ENCODE assay signal across 33 cellular contexts in the genomic region with DNA sequence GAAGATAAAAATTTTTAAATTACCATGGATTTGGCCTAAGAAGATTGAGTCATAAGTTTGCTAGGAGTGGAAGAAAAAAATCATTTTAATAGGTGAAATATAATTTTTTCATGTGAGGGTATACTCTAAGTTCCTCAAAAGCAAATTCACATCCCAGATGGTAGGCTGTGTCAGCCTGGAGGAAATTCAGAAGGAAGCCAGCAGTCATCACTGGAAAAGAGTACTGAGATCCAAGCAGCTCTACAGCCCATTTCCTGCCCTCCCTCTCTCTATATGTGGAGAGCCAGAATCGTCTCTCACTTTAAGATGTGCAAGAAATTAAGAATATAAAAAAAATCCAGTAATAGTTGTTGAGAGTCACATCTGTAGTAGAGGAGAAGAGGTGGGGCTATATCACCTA.
"Had no signal": no experiment of that assay in that cellular context is flagged by ENCODE, and none has a peak within 500 bp of the region (broad histone marks: within the 10 kb centered on the region; RNA-seq: fewer than 3 reads in every experiment).

No MANE protein-coding gene starts in this region.

- H2AFZ ChIP-seq: hepatocyte had no signal

- H3K27ac ChIP-seq: adrenal gland, body of pancreas, esophagus muscularis mucosa, foreskin keratinocyte, gastrocnemius medialis, heart left ventricle, hepatocyte had no signal

- H3K4me1 ChIP-seq: adrenal gland, esophagus muscularis mucosa, foreskin keratinocyte, gastrocnemius medialis, heart left ventricle had no signal

- H3K27ac Mint-ChIP-seq: activated CD4-positive, alpha-beta memory T cell treated with anti-CD3 and anti-CD28 coated beads, Interleukin-2, amount 10 ng/mL, durations not matched to agents 7 days and 5 days; activated CD4-positive, alpha-beta T cell treated with anti-CD3 and anti-CD28 coated beads for 36 hours; activated CD4-positive, alpha-beta T cell treated with anti-CD3 and anti-CD28 coated beads, Interleukin-2, amount 10 ng/mL, durations not matched to agents 24 days and 14 days; activated naive CD4-positive, alpha-beta T cell treated with anti-CD3 and anti-CD28 coated beads for 36 hours; activated naive CD4-positive, alpha-beta T cell treated with anti-CD3 and anti-CD28 coated beads, Interleukin-2, amount 50 U/mL, for 24 hours; activated naive CD8-positive, alpha-beta T cell treated with anti-CD3 and anti-CD28 coated beads for 36 hours; activated naive CD8-positive, alpha-beta T cell treated with anti-CD3 and anti-CD28 coated beads, Interleukin-2, amount 50 U/mL, for 24 hours; activated T-helper 1 cell treated with anti-CD3 and anti-CD28 coated beads, Interleukin-12 subunit alpha, Interleukin-12 subunit beta, Interleukin-2, Interleukin-4 antibody, amounts not matched to agents 30 ng/mL and 10 ng/mL and 1 ng/mL, durations not matched to agents 14 hours and 24 hours and 36 hours; activated T-helper 2 cell treated with anti-CD3 and anti-CD28 coated beads, Interferon-gamma antibody, Interleukin-2, Interleukin-4, amounts not matched to agents 10 μg/mL and 5 μg/mL and 100 μg/mL, durations not matched to agents 14 hours and 24 hours and 36 hours; effector memory CD8-positive, alpha-beta T cell had no signal

- H3K27me3 ChIP-seq: adrenal gland, body of pancreas, esophagus muscularis mucosa, foreskin keratinocyte, gastrocnemius medialis, heart left ventricle, hepatocyte had no signal

- H3K36me3 Mint-ChIP-seq: activated naive CD4-positive, alpha-beta T cell treated with anti-CD3 and anti-CD28 coated beads, Interleukin-2, amount 50 U/mL, for 24 hours; activated naive CD8-positive, alpha-beta T cell treated with anti-CD3 and anti-CD28 coated beads for 36 hours had no signal

- H3K4me3 ChIP-seq: adrenal gland, body of pancreas, esophagus muscularis mucosa, gastrocnemius medialis, heart left ventricle, hepatocyte had no signal

- H3K4me2 ChIP-seq: hepatocyte had no signal

- H3K9me3 ChIP-seq: body of pancreas, esophagus muscularis mucosa, gastrocnemius medialis had no signal

- H3K79me2 ChIP-seq: hepatocyte had no signal

- H3K4me1 Mint-ChIP-seq: activated CD4-positive, alpha-beta memory T cell treated with anti-CD3 and anti-CD28 coated beads, Interleukin-2, amount 10 ng/mL, durations not matched to agents 7 days and 5 days; activated CD4-positive, alpha-beta T cell treated with anti-CD3 and anti-CD28 coated beads for 36 hours; activated CD4-positive, alpha-beta T cell treated with anti-CD3 and anti-CD28 coated beads, Interleukin-2, amount 10 ng/mL, durations not matched to agents 24 days and 14 days; activated naive CD4-positive, alpha-beta T cell treated with anti-CD3 and anti-CD28 coated beads, Interleukin-2, amount 50 U/mL, for 24 hours; activated naive CD8-positive, alpha-beta T cell treated with anti-CD3 and anti-CD28 coated beads for 36 hours; activated naive CD8-positive, alpha-beta T cell treated with anti-CD3 and anti-CD28 coated beads, Interleukin-2, amount 50 U/mL, for 24 hours had no signal

- H3K4me3 Mint-ChIP-seq: activated CD4-positive, alpha-beta memory T cell treated with anti-CD3 and anti-CD28 coated beads, Interleukin-2, amount 10 ng/mL, durations not matched to agents 7 days and 5 days; activated CD4-positive, alpha-beta T cell treated with anti-CD3 and anti-CD28 coated beads for 36 hours; activated CD4-positive, alpha-beta T cell treated with anti-CD3 and anti-CD28 coated beads, Interleukin-2, amount 10 ng/mL, durations not matched to agents 24 days and 14 days; activated naive CD4-positive, alpha-beta T cell treated with anti-CD3 and anti-CD28 coated beads for 36 hours; activated naive CD4-positive, alpha-beta T cell treated with anti-CD3 and anti-CD28 coated beads, Interleukin-2, amount 50 U/mL, for 24 hours; activated naive CD8-positive, alpha-beta T cell treated with anti-CD3 and anti-CD28 coated beads for 36 hours; activated naive CD8-positive, alpha-beta T cell treated with anti-CD3 and anti-CD28 coated beads, Interleukin-2, amount 50 U/mL, for 24 hours; activated T-cell treated with anti-CD3 and anti-CD28 coated beads, Interleukin-2, amount 50 U/mL, for 4 hours; activated T-helper 1 cell treated with anti-CD3 and anti-CD28 coated beads, Interleukin-12 subunit alpha, Interleukin-12 subunit beta, Interleukin-2, Interleukin-4 antibody, amounts not matched to agents 30 ng/mL and 10 ng/mL and 1 ng/mL, durations not matched to agents 14 hours and 24 hours and 36 hours; effector memory CD8-positive, alpha-beta T cell had no signal

- H3K27me3 Mint-ChIP-seq: activated CD4-positive, alpha-beta memory T cell treated with anti-CD3 and anti-CD28 coated beads, Interleukin-2, amount 10 ng/mL, durations not matched to agents 7 days and 5 days; activated CD4-positive, alpha-beta T cell treated with anti-CD3 and anti-CD28 coated beads for 36 hours; activated CD4-positive, alpha-beta T cell treated with anti-CD3 and anti-CD28 coated beads, Interleukin-2, amount 10 ng/mL, durations not matched to agents 24 days and 14 days; activated naive CD4-positive, alpha-beta T cell treated with anti-CD3 and anti-CD28 coated beads, Interleukin-2, amount 50 U/mL, for 24 hours; activated naive CD8-positive, alpha-beta T cell treated with anti-CD3 and anti-CD28 coated beads for 36 hours; activated naive CD8-positive, alpha-beta T cell treated with anti-CD3 and anti-CD28 coated beads, Interleukin-2, amount 50 U/mL, for 24 hours; effector memory CD8-positive, alpha-beta T cell had no signal

- ATAC-seq: activated CD4-positive, alpha-beta T cell treated with anti-CD3 and anti-CD28 coated beads for 36 hours; activated naive CD8-positive, alpha-beta T cell treated with anti-CD3 and anti-CD28 coated beads, Interleukin-2, amount 50 U/mL, for 24 hours; activated T-cell treated with anti-CD3 and anti-CD28 coated beads, Interleukin-2, amount 50 U/mL, for 4 hours; body of pancreas; effector memory CD8-positive, alpha-beta T cell; foreskin keratinocyte; gastrocnemius medialis; heart left ventricle had no signal

- H3K36me3 ChIP-seq: adrenal gland, esophagus muscularis mucosa, gastrocnemius medialis, heart left ventricle had no signal

- DNase-seq: activated CD4-positive, alpha-beta memory T cell treated with anti-CD3 and anti-CD28 coated beads, Interleukin-2, amount 10 ng/mL, durations not matched to agents 7 days and 5 days; activated CD4-positive, alpha-beta T cell treated with anti-CD3 and anti-CD28 coated beads for 36 hours; activated CD4-positive, alpha-beta T cell treated with anti-CD3 and anti-CD28 coated beads, Interleukin-2, amount 10 ng/mL, durations not matched to agents 24 days and 14 days; activated CD4-positive, alpha-beta T cell treated with anti-CD3 and anti-CD28 coated beads, Interleukin-2, amount 50 U/mL, for 4 hours; activated CD4-positive, CD25-positive, alpha-beta regulatory T cell; activated CD4-positive, CD25-positive, alpha-beta regulatory T cell treated with anti-CD3 and anti-CD28 coated beads, Interleukin-2, amount 50 U/mL, for 72 hours; activated CD8-positive, alpha-beta memory T cell treated with anti-CD3 and anti-CD28 coated beads, Interleukin-2, amount 50 U/mL, for 48 hours; activated effector memory CD4-positive, alpha-beta T cell treated with anti-CD3 and anti-CD28 coated beads, Interleukin-2, amount 50 U/mL, for 16 hours; activated naive CD4-positive, alpha-beta T cell treated with anti-CD3 and anti-CD28 coated beads for 36 hours; activated naive CD8-positive, alpha-beta T cell treated with anti-CD3 and anti-CD28 coated beads for 36 hours; activated naive CD8-positive, alpha-beta T cell treated with anti-CD3 and anti-CD28 coated beads, Interleukin-2, amount 50 U/mL, for 24 hours; activated T-cell treated with anti-CD3 and anti-CD28 coated beads for 4 hours; activated T-cell treated with anti-CD3 and anti-CD28 coated beads, Interleukin-2, amount 50 U/mL, for 4 hours; adrenal gland; amygdala; aorta; body of pancreas; central memory CD4-positive, alpha-beta T cell; cortex of kidney; dermis blood vessel endothelial cell; effector CD4-positive, alpha-beta T cell; effector memory CD8-positive, alpha-beta T cell; erythroblast; foreskin keratinocyte; gastrocnemius medialis; glutamatergic neuron; heart left ventricle; T-helper 2 cell had no signal
